In genomic region chr20:62825994-62826645, GRCh38 we compare ENCODE assay signal across 1 cellular context.
TF ChIP-seq lines count a peak whose summit lies in the region.

No MANE protein-coding gene starts in this region.

TF ChIP-seq in GM12878, 131 proteins besides CTCF, POLR2A, EP300 and RAD21:
- TF ChIP-seq WRNIP1 (IDR thresholded peaks at IDR 0.05; ENCODE audit: borderline replicate concordance, low read depth, low read length) = no peak
- peak; percentile 12; the same call in 1 of the 2 replicates for TF ChIP-seq PKNOX1 (IDR thresholded peaks at IDR 0.05)
TF ChIP-seq in GM12878: peak in this region for 1.
